9 cellular contexts compared by ENCODE assay signal in the genomic region with DNA sequence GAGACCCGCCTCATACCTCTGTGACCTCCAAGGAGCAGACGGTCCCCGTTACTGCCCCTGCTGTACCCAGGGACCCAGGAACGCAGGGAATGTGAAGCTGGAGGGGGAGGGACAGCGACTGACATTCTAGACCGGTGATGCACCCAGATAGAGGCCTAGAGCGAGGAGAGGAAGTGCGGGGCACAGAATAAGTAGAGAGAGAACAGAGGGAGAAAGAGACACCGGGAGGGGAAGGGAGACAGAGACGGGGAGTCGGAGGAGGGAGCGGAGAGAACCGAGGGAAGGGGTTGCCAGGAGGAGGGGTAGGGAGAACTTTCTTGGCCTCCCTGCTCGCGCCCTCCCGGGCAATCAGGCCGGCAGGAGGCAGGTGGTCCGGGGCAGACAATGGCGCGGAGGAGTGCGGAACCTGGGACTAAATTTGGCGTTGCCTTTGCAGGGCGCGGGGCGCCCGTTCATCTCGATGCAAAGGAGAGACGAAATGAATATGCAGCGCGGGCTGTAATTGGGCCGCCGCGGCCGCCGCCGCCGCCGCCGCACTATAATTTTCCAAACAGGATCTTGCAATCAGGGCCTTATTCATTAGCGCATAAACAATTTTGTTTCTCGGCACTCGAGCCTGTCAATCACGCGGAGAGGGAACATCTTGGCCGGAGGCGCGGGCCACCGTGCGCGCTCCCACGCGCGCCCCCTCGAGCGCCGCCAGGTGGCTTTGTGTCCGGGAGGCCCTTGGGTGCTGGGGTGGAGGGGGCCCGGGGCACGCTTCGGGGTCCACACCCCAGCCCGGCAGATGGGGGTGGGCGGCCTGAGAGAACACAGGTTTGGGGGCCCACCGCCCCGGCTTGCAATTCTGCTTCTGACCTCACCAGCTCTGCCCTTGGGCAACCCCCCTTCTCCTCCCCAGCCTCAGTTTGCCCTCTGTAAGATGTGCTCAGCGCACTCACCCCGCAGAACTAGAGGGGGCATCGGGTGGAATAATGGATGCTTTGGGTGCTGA. TPM values are rescaled to one million over a fixed set of nuclear protein-coding genes. Genes with fewer than 3 reads are reported as not detected.
DNase-seq lines count a peak whose midpoint lies in the region; ATAC-seq and TF ChIP-seq lines count a peak whose summit lies in the region.
"Had no signal": no experiment of that assay in that cellular context is flagged by ENCODE, and none has a peak within 500 bp of the region (broad histone marks: within the 10 kb centered on the region; RNA-seq: fewer than 3 reads in every experiment).

No MANE protein-coding gene starts in this region.

- no peaks in the 10 kb centered on the region for H3K36me3 Mint-ChIP-seq in activated naive CD4-positive, alpha-beta T cell treated with anti-CD3 and anti-CD28 coated beads for 36 hours (ENCODE audit: low read depth)

- H3K27me3 Mint-ChIP-seq in activated naive CD4-positive, alpha-beta T cell treated with anti-CD3 and anti-CD28 coated beads for 36 hours (ENCODE audit: low read depth): peaks cover 24% of the 10 kb centered on the region

- H3K27ac ChIP-seq in ascending aorta (no peak overlapping the region), temporal lobe (ENCODE audit: low read depth, low read length) (peak overlapping the region; percentile 54)

- DNase-seq in activated naive CD4-positive, alpha-beta T cell treated with anti-CD3 and anti-CD28 coated beads for 36 hours: peak; percentile 19
- no peak for DNase-seq in activated naive CD4-positive, alpha-beta T cell treated with Interleukin-2 at 50 U/mL for 16 hours
- DNase-seq in ascending aorta (ENCODE audit: low spot score in 2 of 2) (no peak), iPS-NIHi11 (ENCODE audit: low spot score) (peak; percentile 50), SIG-M5 (lab: John Stamatoyannopoulos, UW) (no peak)
- no peak for DNase-seq in central memory CD4-positive, alpha-beta T cell
- DNase-seq: NCI-H226 had no signal

- no peak for TF ChIP-seq CTCF in ascending aorta (IDR thresholded peaks at IDR 0.05)

- peak overlapping the region; percentile 33 for H3K4me3 Mint-ChIP-seq in activated naive CD4-positive, alpha-beta T cell treated with anti-CD3 and anti-CD28 coated beads for 36 hours

- H3K36me3 ChIP-seq in ascending aorta: no peaks in the 10 kb centered on the region

- CTCF ChIA-PET in activated naive CD4-positive, alpha-beta T cell treated with anti-CD3 and anti-CD28 coated beads for 36 hours (lab: Charles Lee): interaction anchor here (0.6 to 8.6 kb wide), 16 partner anchors 11 to 228 kb away, joined by 3 to 188 read pairs (median 6); no protein-coding TSS in a partner anchor

- no peaks in the 10 kb centered on the region for H3K9me3 ChIP-seq in ascending aorta

- H3K4me3 ChIP-seq in ascending aorta: peak overlapping the region; percentile 31 to 42

- H3K27me3 ChIP-seq in ascending aorta: peaks cover 3% of the 10 kb centered on the region

- no peak overlapping the region for H3K27ac Mint-ChIP-seq in activated naive CD4-positive, alpha-beta T cell treated with anti-CD3 and anti-CD28 coated beads for 36 hours

- no peak for ATAC-seq in GM21367 (IDR thresholded peaks at IDR 0.05; ENCODE audit: unreplicated experiment)

- H3K4me1 Mint-ChIP-seq in activated naive CD4-positive, alpha-beta T cell treated with anti-CD3 and anti-CD28 coated beads for 36 hours (ENCODE audit: low read depth): peaks cover 11% of the 10 kb centered on the region

- intact Hi-C loops in activated naive CD4-positive, alpha-beta T cell treated with anti-CD3 and anti-CD28 coated beads for 36 hours (cut with micrococcal nuclease): loop anchor here (2.0 to 10.0 kb wide), 5 partner anchors 68 to 1218 kb away; a partner anchor contains a TSS
- intact Hi-C loops in ascending aorta (cut with DNase I): loop anchor here (10.0 kb wide), 2 partner anchors 328 to 688 kb away; no protein-coding TSS in a partner anchor

- no peaks in the 10 kb centered on the region for H3K9me3 Mint-ChIP-seq in activated naive CD4-positive, alpha-beta T cell treated with anti-CD3 and anti-CD28 coated beads for 36 hours

- peaks cover 7 to 12% of the 10 kb centered on the region in 2 donors for H3K4me1 ChIP-seq in ascending aorta

RNA-seq across cellular contexts. Expression of a gene that starts 32.9 kb away (rescaled TPM):
- total RNA-seq in activated naive CD4-positive, alpha-beta T cell treated with anti-CD3 and anti-CD28 coated beads for 36 hours: 10 to 100 TPM; 45.5 to 47.9 TPM
- total RNA-seq in ascending aorta (21.4 TPM), temporal lobe (21.6 TPM)

RNA-seq across cellular contexts. Expression of a gene that starts 33.1 kb away (rescaled TPM):
- not detected for total RNA-seq in activated naive CD4-positive, alpha-beta T cell treated with anti-CD3 and anti-CD28 coated beads for 36 hours
- total RNA-seq in ascending aorta: not detected
- total RNA-seq in temporal lobe: 1.7 TPM

RNA-seq across cellular contexts. Expression of a gene that starts 33.5 kb away (rescaled TPM):
- total RNA-seq in activated naive CD4-positive, alpha-beta T cell treated with anti-CD3 and anti-CD28 coated beads for 36 hours: under 1 TPM; 0.84 to 0.86 TPM
- total RNA-seq in ascending aorta: 18.5 TPM
- total RNA-seq in temporal lobe: 13.3 TPM

Comparison
In these comparisons a context has a peak if more than half of its experiments do, and no peak if none do; other contexts are left out.
1. DNase-seq: peak in activated naive CD4-positive, alpha-beta T cell treated with anti-CD3 and anti-CD28 coated beads for 36 hours (single experiment) and iPS-NIHi11 (single experiment); none in activated naive CD4-positive, alpha-beta T cell treated with Interleukin-2 at 50 U/mL for 16 hours (single experiment), ascending aorta (0 of 2), SIG-M5 (single experiment) and central memory CD4-positive, alpha-beta T cell (single experiment).